Comparison of ENCODE assay signal across 11 cellular contexts in genomic region chr14:58746261-58746660, GRCh38.
DNase-seq lines count a peak whose midpoint lies in the region; ATAC-seq and TF ChIP-seq lines count a peak whose summit lies in the region.
"Had no signal": no experiment of that assay in that cellular context is flagged by ENCODE, and none has a peak within 500 bp of the region (broad histone marks: within the 10 kb centered on the region; RNA-seq: fewer than 3 reads in every experiment).

No MANE protein-coding gene starts in this region.

- POLR2A ChIA-PET in PC-3 (lab: Charles Lee; ENCODE audit: unreplicated experiment), result interaction anchor here (0.6 kb wide), 2 partner anchors 37 to 166 kb away, joined by 16 to 24 read pairs; no protein-coding TSS in a partner anchor

- WGBS in GM23248 (ENCODE audit: low coverage in 1 of 2, low lambda C conversion rate in 2 of 2, missing lambda C conversion rate in 2 of 2), 2 experiments, result 0 to 11% methylated on average over 1 of the region's 1 CpG

- ATAC-seq in PC-3 (peak; percentile 69), GM21619 (IDR thresholded peaks at IDR 0.05; ENCODE audit: unreplicated experiment) (no peak), HG02840 (IDR thresholded peaks at IDR 0.05; ENCODE audit: low FRiP score, unreplicated experiment) (no peak)

- no TSS peak for BruUV-seq in PC-3 (replicated peaks; lab: Mats Ljungman, UMichigan)

- DNase-seq in GM23248 (peak; percentile 65), PC-3 (peak; percentile 100), fibroblast of gingiva (ENCODE audit: low read depth) (peak; percentile 32), Karpas-422 (no peak)
- no peak for DNase-seq in activated CD8-positive, alpha-beta memory T cell treated with anti-CD3 and anti-CD28 coated beads for 24 hours
- DNase-seq: esophagus squamous epithelium, NCI-H1048 had no signal

- TF ChIP-seq CTCF in PC-3 (conservative IDR thresholded peaks at IDR 0.05; ENCODE audit: low read depth, low read length), result no peak
- TF ChIP-seq CTCF in parathyroid adenoma (IDR thresholded peaks at IDR 0.05), result no peak

- H3K36me3 ChIP-seq in GM23248 (ENCODE audit: low read depth) (no peaks in the 10 kb centered on the region), PC-3 (ENCODE audit: low read depth, low read length) (no peaks in the 10 kb centered on the region), parathyroid adenoma (ENCODE audit: control insufficient read depth, insufficient read depth, low read length) (no peaks in the 10 kb centered on the region), Karpas-422 (ENCODE audit: insufficient read depth, low read length) (no peaks in the 10 kb centered on the region)
- H3K36me3 ChIP-seq: ascending aorta, esophagus squamous epithelium had no signal

- in situ Hi-C loops in GM23248 (cut with MboI), result no loop called here

- H3K27me3 ChIP-seq in GM23248 (replicated peaks; ENCODE audit: insufficient read depth) (no peaks in the 10 kb centered on the region), PC-3 (ENCODE audit: low read length) (no peaks in the 10 kb centered on the region), parathyroid adenoma (ENCODE audit: control insufficient read depth, insufficient read depth, low read length) (no peaks in the 10 kb centered on the region), Karpas-422 (ENCODE audit: low read length) (no peaks in the 10 kb centered on the region)
- H3K27me3 ChIP-seq: ascending aorta, esophagus squamous epithelium had no signal

- H3K4me3 ChIP-seq in GM23248 (no peak overlapping the region), PC-3 (ENCODE audit: low read length) (peak overlapping the region; percentile 3; the same call in 1 of the 2 replicates), parathyroid adenoma (ENCODE audit: low read depth, low read length) (no peak overlapping the region), Karpas-422 (ENCODE audit: low read length) (no peak overlapping the region)
- H3K4me3 ChIP-seq: ascending aorta, esophagus squamous epithelium had no signal

- H3F3A ChIP-seq in GM23248 (ENCODE audit: insufficient read depth), result peaks cover 31% of the 10 kb centered on the region
- H3F3A ChIP-seq in PC-3 (ENCODE audit: low read length, unreplicated experiment), result peaks cover 19% of the 10 kb centered on the region

- no peak overlapping the region for H2AFZ ChIP-seq in GM23248
- H2AFZ ChIP-seq in PC-3 (ENCODE audit: low read length), result no peak overlapping the region
- peak overlapping the region; percentile 3 for H2AFZ ChIP-seq in parathyroid adenoma
- H2AFZ ChIP-seq in Karpas-422 (ENCODE audit: low read length), result no peak overlapping the region

- no peak overlapping the region for H3K9ac ChIP-seq in GM23248
- peak overlapping the region; percentile 6; the same call in 1 of the 2 replicates for H3K9ac ChIP-seq in PC-3 (ENCODE audit: low read length)
- H3K9ac ChIP-seq in parathyroid adenoma, result no peak overlapping the region
- no peak overlapping the region for H3K9ac ChIP-seq in Karpas-422 (ENCODE audit: low read length)

- H4K20me1 ChIP-seq in GM23248 (ENCODE audit: insufficient read depth), result no peaks in the 10 kb centered on the region
- H4K20me1 ChIP-seq in PC-3 (ENCODE audit: low read length), result no peaks in the 10 kb centered on the region
- H4K20me1 ChIP-seq in Karpas-422 (ENCODE audit: insufficient read depth, low read depth, low read length), result no peaks in the 10 kb centered on the region

- H3K27ac ChIP-seq in GM23248 (no peak overlapping the region), PC-3 (ENCODE audit: low read length) (peak overlapping the region; percentile 72), parathyroid adenoma (no peak overlapping the region), Karpas-422 (ENCODE audit: low read length) (no peak overlapping the region)
- H3K27ac ChIP-seq: ascending aorta had no signal

- peaks cover 39% of the 10 kb centered on the region for H3K4me1 ChIP-seq in GM23248 (ENCODE audit: insufficient read depth)
- H3K4me1 ChIP-seq in PC-3 (ENCODE audit: insufficient read depth, low read length), result peaks cover 69% of the 10 kb centered on the region
- H3K4me1 ChIP-seq in parathyroid adenoma, result peaks cover 22% of the 10 kb centered on the region
- peaks cover 4% of the 10 kb centered on the region; the same call in 1 of the 2 replicates for H3K4me1 ChIP-seq in Karpas-422 (ENCODE audit: low read length)

- no peaks in the 10 kb centered on the region for H3K79me2 ChIP-seq in GM23248 (ENCODE audit: insufficient read depth)
- no peaks in the 10 kb centered on the region for H3K79me2 ChIP-seq in PC-3 (ENCODE audit: low read length)
- H3K79me2 ChIP-seq in parathyroid adenoma, result no peaks in the 10 kb centered on the region
- no peaks in the 10 kb centered on the region for H3K79me2 ChIP-seq in Karpas-422 (ENCODE audit: low read length)

- H3K4me2 ChIP-seq in GM23248 (ENCODE audit: unreplicated experiment) (no peak overlapping the region), PC-3 (ENCODE audit: low read length) (peak overlapping the region; percentile 60), parathyroid adenoma (ENCODE audit: low read length) (no peak overlapping the region), Karpas-422 (ENCODE audit: low read depth, low read length, poor library complexity, severe bottlenecking) (no peak overlapping the region)

- no peaks in the 10 kb centered on the region for H3K9me3 ChIP-seq in GM23248 (ENCODE audit: low read depth)
- no peaks in the 10 kb centered on the region for H3K9me3 ChIP-seq in PC-3 (ENCODE audit: low read length)
- no peaks in the 10 kb centered on the region for H3K9me3 ChIP-seq in parathyroid adenoma (ENCODE audit: control insufficient read depth, low read length)
- H3K9me3 ChIP-seq in Karpas-422 (ENCODE audit: low read length), result no peaks in the 10 kb centered on the region
- H3K9me3 ChIP-seq: ascending aorta, esophagus squamous epithelium had no signal

- intact Hi-C loops in PC-3 (cut with micrococcal nuclease), result loop anchor here (1.0 to 10.0 kb wide), 3 partner anchors 8 to 641 kb away; no protein-coding TSS in a partner anchor

- CTCF ChIA-PET in PC-3 (lab: Charles Lee), result interaction anchor here (0.6 to 1.1 kb wide), 4 partner anchors 14 to 738 kb away, joined by 4 to 24 read pairs (median 8); partner anchors contain the start of genes JKAMP and L3HYPDH

- no peaks in the 10 kb centered on the region for H3K9me2 ChIP-seq in GM23248 (ENCODE audit: insufficient read depth)
- no peaks in the 10 kb centered on the region for H3K9me2 ChIP-seq in PC-3 (replicated peaks; ENCODE audit: low read length)
- 0 out of 2 replicates have a peak, but pooled peaks cover 5% of the 10 kb centered on the region for H3K9me2 ChIP-seq in Karpas-422 (replicated peaks; ENCODE audit: insufficient read depth, low read length)

Comparison
In these comparisons a context has a peak if more than half of its experiments do, and no peak if none do; other contexts are left out.
1. DNase-seq: peak in GM23248 (single experiment), PC-3 (single experiment) and fibroblast of gingiva (single experiment); none in Karpas-422 (single experiment) and activated CD8-positive, alpha-beta memory T cell treated with anti-CD3 and anti-CD28 coated beads for 24 hours (single experiment).